19 cellular contexts compared by ENCODE assay signal in genomic region chr11:43197357-43197756, GRCh38.
DNase-seq lines count a peak whose midpoint lies in the region; ATAC-seq, FAIRE-seq and TF ChIP-seq lines count a peak whose summit lies in the region.
"Had no signal": no experiment of that assay in that cellular context is flagged by ENCODE, and none has a peak within 500 bp of the region (broad histone marks: within the 10 kb centered on the region; RNA-seq: fewer than 3 reads in every experiment).

No MANE protein-coding gene starts in this region.

- no peak overlapping the region for H3K4me2 ChIP-seq in A549
- no peak overlapping the region for H3K4me2 ChIP-seq in hepatocyte
- H3K4me2 ChIP-seq: BLaER1 treated with 17β-estradiol and CSF1 and Interleukin-3, amounts not matched to agents 10 nM and 100 nM had no signal

- H2AFZ ChIP-seq in hepatocyte, result no peak overlapping the region

- WGBS in A549 (ENCODE audit: missing lambda C conversion rate), result 0% methylated on average over 1 of the region's 1 CpG
- 50% methylated on average over 1 of the region's 1 CpG for WGBS in hepatocyte (ENCODE audit: low lambda C conversion rate, missing lambda C conversion rate)

- no peaks in the 10 kb centered on the region for H3K36me3 ChIP-seq in hepatocyte (replicated peaks; ENCODE audit: insufficient read depth, low read depth)
- H3K36me3 ChIP-seq: BLaER1 treated with 17β-estradiol and CSF1 and Interleukin-3, amounts not matched to agents 10 nM and 100 nM had no signal

- no peak for TF ChIP-seq POLR2A in A549 (IDR thresholded peaks at IDR 0.05; ENCODE audit: low read length)

- H3K9me3 ChIP-seq in A549 (no peaks in the 10 kb centered on the region), hepatocyte (ENCODE audit: low read depth) (no peaks in the 10 kb centered on the region)
- H3K9me3 ChIP-seq: BLaER1 treated with 17β-estradiol and CSF1 and Interleukin-3, amounts not matched to agents 10 nM and 100 nM had no signal

- H3K79me2 ChIP-seq in hepatocyte, result no peaks in the 10 kb centered on the region

- H4K20me1 ChIP-seq in hepatocyte (ENCODE audit: insufficient read depth, poor library complexity, severe bottlenecking), result no peaks in the 10 kb centered on the region
- H4K20me1 ChIP-seq: BLaER1 treated with 17β-estradiol and CSF1 and Interleukin-3, amounts not matched to agents 10 nM and 100 nM had no signal

- CTCF ChIA-PET in A549 (lab: Yijun Ruan, JAX), result no interaction called here

- no peak for ATAC-seq in A549
- ATAC-seq in GM19023 (IDR thresholded peaks at IDR 0.05; ENCODE audit: unreplicated experiment), result no peak
- no peak for ATAC-seq in left lobe of liver
- ATAC-seq: T-helper 17 cell had no signal

- no peak for TF ChIP-seq EP300 in A549 (IDR thresholded peaks at IDR 0.05)

- DNase-seq in A549 (ENCODE audit: low read depth in 1 of 2, low spot score in 1 of 2) (no peak), HuH-7 (ENCODE audit: low spot score) (peak; percentile 1), OCI-M1 (lab: John Stamatoyannopoulos, UW) (peak; percentile 27), hepatocyte (ENCODE audit: low spot score) (peak; percentile 11), HPDE6-E6E7 (ENCODE audit: extremely low spot score) (no peak), left lobe of liver (ENCODE audit: low spot score) (no peak)
- no peak for DNase-seq in stimulated activated naive CD4-positive, alpha-beta T cell (lab: John Stamatoyannopoulos, UW)
- DNase-seq: GDM1, H7, NCI-H1048, NCI-H1694, NCI-H446 treated with DMSO at 0.1 percent for 48 hours, NCI-H748 treated with DMSO at 0.1 percent for 48 hours, SHP77 treated with DMSO at 0.1 percent for 48 hours, T-helper 17 cell had no signal

- TF ChIP-seq RAD21 in A549 (conservative IDR thresholded peaks at IDR 0.05 in 1 of 2, IDR thresholded peaks at IDR 0.05 in 1 of 2), result no peak

- no peaks in the 10 kb centered on the region for H3K9me2 ChIP-seq in hepatocyte (replicated peaks; ENCODE audit: insufficient read depth)

- no peak for FAIRE-seq in A549 (lab: Jason Lieb, UNC)
- FAIRE-seq: GM12892, RCC 7860 had no signal

- H3K4me1 ChIP-seq in A549 (no peaks in the 10 kb centered on the region), hepatocyte (ENCODE audit: insufficient read depth) (no peaks in the 10 kb centered on the region)
- H3K4me1 ChIP-seq: BLaER1 treated with 17β-estradiol and CSF1 and Interleukin-3, amounts not matched to agents 10 nM and 100 nM had no signal

- H3K4me3 ChIP-seq in A549, result no peak overlapping the region
- H3K4me3 ChIP-seq in hepatocyte, result no peak overlapping the region
- H3K4me3 ChIP-seq: BLaER1 treated with 17β-estradiol and CSF1 and Interleukin-3, amounts not matched to agents 10 nM and 100 nM had no signal

- no peak for TF ChIP-seq CTCF in A549 (IDR thresholded peaks at IDR 0.05)
- no peak for TF ChIP-seq CTCF in hepatocyte (IDR thresholded peaks at IDR 0.05; ENCODE audit: poor library complexity)

- no peak overlapping the region for H3K27ac ChIP-seq in A549
- H3K27ac ChIP-seq in hepatocyte, result no peak overlapping the region
- H3K27ac ChIP-seq: BLaER1 treated with 17β-estradiol and CSF1 and Interleukin-3, amounts not matched to agents 10 nM and 100 nM had no signal

- no peaks in the 10 kb centered on the region for H3K27me3 ChIP-seq in hepatocyte
- H3K27me3 ChIP-seq: BLaER1 treated with 17β-estradiol and CSF1 and Interleukin-3, amounts not matched to agents 10 nM and 100 nM had no signal

- POLR2A ChIA-PET in A549 (lab: Yijun Ruan, JAX), result no interaction called here

TF ChIP-seq in A549, 52 proteins besides CTCF, POLR2A, EP300 and RAD21:
- TF ChIP-seq NPAS2 (CRISPR knock-in tag; IDR thresholded peaks at IDR 0.05; ENCODE audit: borderline replicate concordance) (no peak), REST (IDR thresholded peaks at IDR 0.05) (peak; percentile 38; the same call in 1 of the 2 replicates)

Comparison
In these comparisons a context has a peak if more than half of its experiments do, and no peak if none do; other contexts are left out.
1. DNase-seq: peak in HuH-7 (single experiment), OCI-M1 (single experiment) and hepatocyte (single experiment); none in A549 (0 of 2), HPDE6-E6E7 (single experiment), stimulated activated naive CD4-positive, alpha-beta T cell (0 of 6) and left lobe of liver (single experiment).